10 cellular contexts compared by ENCODE assay signal in genomic region chr1:159431904-159432303, GRCh38. TPM values are rescaled to one million over a fixed set of nuclear protein-coding genes. Genes with fewer than 3 reads are reported as not detected.
"Had no signal": no experiment of that assay in that cellular context is flagged by ENCODE, and none has a peak within 500 bp of the region (broad histone marks: within the 10 kb centered on the region; RNA-seq: fewer than 3 reads in every experiment).

TSS of gene OR10J4 (plus strand) at chr1:159432204.

- H3K27ac Mint-ChIP-seq: GM23338 had no signal

- H3K9ac ChIP-seq: GM23248 had no signal

- H3K9me3 ChIP-seq: HAP-1 had no signal

- H3K4me3 Mint-ChIP-seq: GM23338, HFFc6 had no signal

- ATAC-seq: GM23338, HCT116 had no signal

- H3K4me1 ChIP-seq: HAP-1 had no signal

- DNase-seq: GM23248, GOT3, H7, HCEC 1CT, HFFc6 had no signal

- H3K4me1 Mint-ChIP-seq: GM23338 had no signal

- H3K9me3 Mint-ChIP-seq: GM23338, HFFc6 had no signal

- H3K4me2 ChIP-seq: GM23338 had no signal

- H3K27ac ChIP-seq: GM23248 had no signal

- H2AFZ ChIP-seq: GM23248, GM23338 had no signal

RNA-seq across cellular contexts. Expression of gene OR10J4, which starts in this region (rescaled TPM):
- total RNA-seq: GM23248, GM23338, H1, H4, H7, HFFc6 had no signal
